ENCODE assay signal across 1 cellular context in the genomic region with DNA sequence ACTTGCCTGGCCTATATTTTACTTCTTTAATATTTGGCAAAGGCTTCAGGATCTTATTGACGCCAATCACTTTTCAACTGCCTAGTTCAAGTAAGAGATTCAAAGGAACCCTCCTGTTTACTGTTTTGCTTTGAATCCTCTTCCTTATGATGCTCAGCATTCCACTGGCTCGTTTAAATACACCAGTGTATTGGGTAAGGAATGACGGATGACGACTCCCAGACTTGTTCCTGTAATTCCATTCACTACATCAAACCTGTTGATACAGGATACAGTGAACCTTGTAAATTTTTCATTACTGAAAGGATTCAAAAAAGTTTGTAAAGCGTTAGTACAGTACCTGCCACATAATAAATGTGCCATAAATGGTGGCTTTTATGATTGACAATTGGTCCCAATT.
TF ChIP-seq lines count a peak whose summit lies in the region.

No MANE protein-coding gene starts in this region.

TF ChIP-seq in GM12878, 131 proteins besides CTCF, POLR2A, EP300 and RAD21:
- TF ChIP-seq, protein P1, sequence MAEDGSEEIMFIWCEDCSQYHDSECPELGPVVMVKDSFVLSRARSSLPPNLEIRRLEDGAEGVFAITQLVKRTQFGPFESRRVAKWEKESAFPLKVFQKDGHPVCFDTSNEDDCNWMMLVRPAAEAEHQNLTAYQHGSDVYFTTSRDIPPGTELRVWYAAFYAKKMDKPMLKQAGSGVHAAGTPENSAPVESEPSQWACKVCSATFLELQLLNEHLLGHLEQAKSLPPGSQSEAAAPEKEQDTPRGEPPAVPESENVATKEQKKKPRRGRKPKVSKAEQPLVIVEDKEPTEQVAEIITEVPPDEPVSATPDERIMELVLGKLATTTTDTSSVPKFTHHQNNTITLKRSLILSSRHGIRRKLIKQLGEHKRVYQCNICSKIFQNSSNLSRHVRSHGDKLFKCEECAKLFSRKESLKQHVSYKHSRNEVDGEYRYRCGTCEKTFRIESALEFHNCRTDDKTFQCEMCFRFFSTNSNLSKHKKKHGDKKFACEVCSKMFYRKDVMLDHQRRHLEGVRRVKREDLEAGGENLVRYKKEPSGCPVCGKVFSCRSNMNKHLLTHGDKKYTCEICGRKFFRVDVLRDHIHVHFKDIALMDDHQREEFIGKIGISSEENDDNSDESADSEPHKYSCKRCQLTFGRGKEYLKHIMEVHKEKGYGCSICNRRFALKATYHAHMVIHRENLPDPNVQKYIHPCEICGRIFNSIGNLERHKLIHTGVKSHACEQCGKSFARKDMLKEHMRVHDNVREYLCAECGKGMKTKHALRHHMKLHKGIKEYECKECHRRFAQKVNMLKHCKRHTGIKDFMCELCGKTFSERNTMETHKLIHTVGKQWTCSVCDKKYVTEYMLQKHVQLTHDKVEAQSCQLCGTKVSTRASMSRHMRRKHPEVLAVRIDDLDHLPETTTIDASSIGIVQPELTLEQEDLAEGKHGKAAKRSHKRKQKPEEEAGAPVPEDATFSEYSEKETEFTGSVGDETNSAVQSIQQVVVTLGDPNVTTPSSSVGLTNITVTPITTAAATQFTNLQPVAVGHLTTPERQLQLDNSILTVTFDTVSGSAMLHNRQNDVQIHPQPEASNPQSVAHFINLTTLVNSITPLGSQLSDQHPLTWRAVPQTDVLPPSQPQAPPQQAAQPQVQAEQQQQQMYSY (CRISPR knock-in tag; IDR thresholded peaks at IDR 0.05) = no peak
- TF ChIP-seq MTA2 (IDR thresholded peaks at IDR 0.05; ENCODE audit: low read depth) (no peak), EZH2 (IDR thresholded peaks at IDR 0.05; ENCODE audit: borderline replicate concordance, control insufficient read depth, low read depth, low read length) (no peak), MEF2A (IDR thresholded peaks at IDR 0.05; ENCODE audit: insufficient read depth, low read depth, low read length) (no peak)
